11 cellular contexts compared by ENCODE assay signal in the genomic region with DNA sequence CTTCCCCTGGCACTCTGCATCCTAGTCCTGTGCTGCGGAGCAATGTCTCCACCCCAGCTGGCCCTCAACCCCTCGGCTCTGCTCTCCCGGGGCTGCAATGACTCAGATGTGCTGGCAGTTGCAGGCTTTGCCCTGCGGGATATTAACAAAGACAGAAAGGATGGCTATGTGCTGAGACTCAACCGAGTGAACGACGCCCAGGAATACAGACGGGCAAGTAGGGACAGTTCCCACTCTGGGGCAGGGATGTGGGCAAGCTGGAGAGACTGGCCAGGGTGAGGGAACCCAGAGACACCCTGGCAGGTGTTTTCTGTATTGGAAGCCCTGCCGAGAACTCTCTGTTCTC. TPM values are rescaled to one million over a fixed set of nuclear protein-coding genes. Genes with fewer than 3 reads are reported as not detected.
DNase-seq lines count a peak whose midpoint lies in the region; ATAC-seq and TF ChIP-seq lines count a peak whose summit lies in the region.
"Had no signal": no experiment of that assay in that cellular context is flagged by ENCODE, and none has a peak within 500 bp of the region (broad histone marks: within the 10 kb centered on the region; RNA-seq: fewer than 3 reads in every experiment).

No MANE protein-coding gene starts in this region.

- peaks cover 11% of the 10 kb centered on the region for H3K9me3 ChIP-seq in MG63

- H3K4me3 ChIP-seq in MG63 (no peak overlapping the region), epithelial cell of esophagus (ENCODE audit: low read length) (no peak overlapping the region)

- no peaks in the 10 kb centered on the region for H3K36me3 ChIP-seq in MG63

- no peak for ATAC-seq in GM19395 (IDR thresholded peaks at IDR 0.05; ENCODE audit: unreplicated experiment)

- DNase-seq in AG20443 (ENCODE audit: low spot score), result peak; percentile 50
- peak; percentile 86 for DNase-seq in MG63
- peak; percentile 98 for DNase-seq in epithelial cell of esophagus (ENCODE audit: low read depth)
- peak; percentile 75 for DNase-seq in myocyte (ENCODE audit: low read depth)
- DNase-seq in activated gamma-delta T cell treated with Interleukin-2 at 50 U/mL for 16 hours, result no peak
- DNase-seq in NCI-H1694 treated with DMSO at 0.1 percent for 48 hours (lab: John Stamatoyannopoulos, UW), result no peak
- DNase-seq in 8988T, result no peak
- DNase-seq: activated T-cell treated with anti-CD3 and anti-CD28 coated beads for 4 hours, T-helper 9 cell had no signal

- peaks cover 17% of the 10 kb centered on the region for H3K27me3 ChIP-seq in MG63

- TF ChIP-seq CTCF in epithelial cell of esophagus (IDR thresholded peaks at IDR 0.05; ENCODE audit: insufficient read depth, low read depth, low read length, missing control alignments), result peak; percentile 3

RNA-seq across cellular contexts. Expression of a gene that starts 0.2 kb away (rescaled TPM):
- not detected in 2 replicates for total RNA-seq in MG63 (2014; rRNA removed; shearing (Covaris generic); ENCODE audit: low replicate concordance)
- not detected in 2 replicates for total RNA-seq in myocyte
- 0.05 TPM for polyA plus RNA-seq in myocyte (2012)
- total RNA-seq: urinary bladder had no signal
- polyA plus RNA-seq: urinary bladder had no signal

RNA-seq across cellular contexts. Expression of a gene that starts 25.4 kb away (rescaled TPM):
- not detected in 2 replicates for total RNA-seq in MG63 (2014; rRNA removed; shearing (Covaris generic); ENCODE audit: low replicate concordance)
- total RNA-seq in myocyte, result not detected in 2 replicates
- polyA plus RNA-seq in myocyte (2012), result not detected
- total RNA-seq: urinary bladder had no signal

RNA-seq across cellular contexts. Expression of a gene that starts 27.6 kb away (rescaled TPM):
- total RNA-seq in MG63 (2014; rRNA removed; shearing (Covaris generic); ENCODE audit: low replicate concordance), result not detected in 2 replicates
- not detected in 2 replicates for total RNA-seq in myocyte
- polyA plus RNA-seq in myocyte (2012), result 0.08 TPM

Comparison
In these comparisons a context has a peak if more than half of its experiments do, and no peak if none do; other contexts are left out.
1. DNase-seq: peak in AG20443 (single experiment), MG63 (single experiment), epithelial cell of esophagus (single experiment) and myocyte (single experiment); none in activated gamma-delta T cell treated with Interleukin-2 at 50 U/mL for 16 hours (single experiment), NCI-H1694 treated with DMSO at 0.1 percent for 48 hours (single experiment) and 8988T (single experiment).